Comparison of ENCODE assay signal across 12 cellular contexts in the genomic region with DNA sequence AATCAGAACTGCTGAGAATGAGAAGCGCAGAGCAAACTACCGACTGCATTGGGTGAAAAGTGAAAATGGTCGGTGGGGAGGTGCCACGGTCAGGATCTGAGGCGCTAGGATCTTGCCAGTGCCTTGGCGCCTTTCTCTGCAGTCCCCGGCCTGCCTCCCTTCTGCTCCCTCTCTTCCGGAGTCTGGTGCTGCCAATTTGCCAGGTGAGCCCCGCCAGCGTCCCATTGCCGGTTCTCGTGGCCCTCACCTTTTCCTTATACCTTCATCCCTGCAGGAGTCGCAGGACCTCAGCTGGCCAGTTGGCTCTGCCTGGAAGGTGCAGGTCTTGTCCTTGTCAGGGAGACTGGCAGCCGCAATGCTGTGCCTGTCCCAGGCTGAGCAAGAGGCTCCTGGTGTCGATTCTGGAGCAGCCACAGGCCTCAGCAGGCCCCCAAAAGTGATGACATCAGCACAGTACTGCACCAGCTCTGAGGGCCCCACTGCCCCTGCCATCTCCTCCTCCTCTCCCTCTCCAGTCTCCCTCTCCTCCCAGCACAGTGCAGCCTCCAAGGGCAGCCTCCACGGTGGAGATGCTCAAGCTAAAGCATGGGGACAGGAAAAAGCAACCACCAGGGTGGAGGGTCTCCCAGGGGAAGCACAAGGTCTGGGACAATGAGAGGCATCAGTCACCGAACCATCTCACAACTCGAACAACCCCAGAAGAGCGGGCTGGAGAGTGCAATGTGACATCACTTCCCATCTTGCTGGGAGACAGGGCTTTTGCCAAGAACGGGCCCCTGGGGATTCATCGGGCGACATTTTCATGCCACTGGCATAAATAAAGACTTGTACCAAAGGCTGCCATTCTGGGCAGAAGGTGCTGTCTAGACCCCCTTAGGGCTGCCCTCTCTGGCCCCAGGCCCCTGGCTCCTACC. TPM values are rescaled to one million over a fixed set of nuclear protein-coding genes. Genes with fewer than 3 reads are reported as not detected.
DNase-seq lines count a peak whose midpoint lies in the region; ATAC-seq, FAIRE-seq and TF ChIP-seq lines count a peak whose summit lies in the region.
"Had no signal": no experiment of that assay in that cellular context is flagged by ENCODE, and none has a peak within 500 bp of the region (broad histone marks: within the 10 kb centered on the region; RNA-seq: fewer than 3 reads in every experiment).

No MANE protein-coding gene starts in this region.

- H2BK12ac ChIP-seq in H1 (ENCODE audit: low read depth, low read length), result peak overlapping the region; percentile 12; the same call in 1 of the 2 replicates

- H2AFZ ChIP-seq in H1 (ENCODE audit: low read length) (no peak overlapping the region), smooth muscle cell (ENCODE audit: low read depth) (no peak overlapping the region)

- FAIRE-seq in H1 (lab: Jason Lieb, UNC), result no peak

- TF ChIP-seq CTCF in NB4 (IDR thresholded peaks at IDR 0.05; ENCODE audit: low read depth, low read length) (no peak), H1 (IDR thresholded peaks at IDR 0.05; ENCODE audit: control extremely low read depth in 1 of 3, insufficient read depth in 1 of 3, low read depth in 1 of 3, low read length in 3 of 3) (no peak), smooth muscle cell (IDR thresholded peaks at IDR 0.05; ENCODE audit: borderline replicate concordance, insufficient read depth, poor library complexity, severe bottlenecking) (no peak), endodermal cell (conservative IDR thresholded peaks at IDR 0.05) (no peak)

- no peak overlapping the region for H3K27ac Mint-ChIP-seq in endodermal cell
- H3K27ac Mint-ChIP-seq: activated T-helper 2 cell treated with anti-CD3 and anti-CD28 coated beads, Interferon-gamma antibody, Interleukin-2, Interleukin-4, amounts not matched to agents 10 μg/mL and 5 μg/mL and 100 μg/mL, durations not matched to agents 14 hours and 24 hours and 36 hours; CD4-positive, alpha-beta memory T cell; neural progenitor cell had no signal

- no peak overlapping the region for H4K5ac ChIP-seq in H1 (ENCODE audit: insufficient read length, low read depth, low read length)

- peaks cover 9% of the 10 kb centered on the region for H3K4me1 Mint-ChIP-seq in endodermal cell

- peaks cover 5% of the 10 kb centered on the region for H3F3A ChIP-seq in smooth muscle cell (ENCODE audit: low read depth)

- no peak for TF ChIP-seq RAD21 in H1 (IDR thresholded peaks at IDR 0.05 in 1 of 2, conservative IDR thresholded peaks at IDR 0.05 in 1 of 2; ENCODE audit: low read depth in 2 of 2, low read length in 2 of 2)

- H2BK120ac ChIP-seq in H1 (replicated peaks; ENCODE audit: low read depth, low read length), result no peak overlapping the region

- H3K79me2 ChIP-seq in H1 (ENCODE audit: control insufficient read depth in 1 of 2, insufficient read depth in 2 of 2, low read length in 2 of 2) (no peaks in the 10 kb centered on the region), smooth muscle cell (ENCODE audit: low read depth) (no peaks in the 10 kb centered on the region)

- H3K27me3 ChIP-seq in H1 (replicated peaks in 1 of 4; ENCODE audit: control insufficient read depth in 3 of 4, extremely low read depth in 1 of 4, insufficient read depth in 3 of 4, low read length in 3 of 4) (peaks cover 40 to 59% (median 55%) of the 10 kb centered on the region in 4 experiments), smooth muscle cell (ENCODE audit: low read depth) (peaks cover 31% of the 10 kb centered on the region), endodermal cell (ENCODE audit: control insufficient read depth, insufficient read depth, low read length, poor library complexity, severe bottlenecking) (peaks cover 60% of the 10 kb centered on the region)
- H3K27me3 ChIP-seq: testis had no signal

- no peak overlapping the region for H3K23ac ChIP-seq in H1 (ENCODE audit: insufficient read length)

- CTCF ChIA-PET in H1 (lab: Charles Lee; ENCODE audit: partially characterized antibody), result interaction anchor here (0.6 to 5.4 kb wide), 25 partner anchors 9 to 193 kb away, joined by 3 to 45 read pairs (median 6); no protein-coding TSS in a partner anchor

- no peak overlapping the region; a peak in 1 of 4 replicates for H3K4me2 ChIP-seq in H1 (ENCODE audit: insufficient read depth in 1 of 2, low read depth in 2 of 2, low read length in 2 of 2)
- peak overlapping the region; percentile 82 for H3K4me2 ChIP-seq in smooth muscle cell

- TF ChIP-seq EP300 in H1 (IDR thresholded peaks at IDR 0.05; ENCODE audit: borderline replicate concordance in 1 of 2, low read depth in 2 of 2, low read length in 2 of 2), result no peak

- no peak for ATAC-seq in HG03139 (IDR thresholded peaks at IDR 0.05; ENCODE audit: unreplicated experiment)

- H3K27ac ChIP-seq in H1 (ENCODE audit: low read depth, low read length) (no peak overlapping the region), smooth muscle cell (ENCODE audit: low read depth) (peak overlapping the region; percentile 91), endodermal cell (ENCODE audit: low read depth, low read length) (no peak overlapping the region)
- H3K27ac ChIP-seq: colonic mucosa, neural progenitor cell had no signal

- H4K20me1 ChIP-seq in H1 (replicated peaks in 1 of 2; ENCODE audit: control insufficient read depth in 1 of 2, insufficient read depth in 2 of 2, low read length in 2 of 2) (peaks cover 0 to 4% of the 10 kb centered on the region in 2 experiments), smooth muscle cell (ENCODE audit: low read depth) (no peaks in the 10 kb centered on the region)

- TF ChIP-seq POLR2A in NB4 (IDR thresholded peaks at IDR 0.05; ENCODE audit: extremely low read depth, insufficient read length), result no peak
- no peak for TF ChIP-seq POLR2A in H1 (IDR thresholded peaks at IDR 0.05; ENCODE audit: control extremely low read depth in 1 of 2, low read depth in 2 of 2, low read length in 2 of 2)

- no peak overlapping the region for H3K14ac ChIP-seq in H1 (ENCODE audit: insufficient read length)

- no peak overlapping the region for H3K4ac ChIP-seq in H1 (replicated peaks; ENCODE audit: insufficient read length, low read depth, low read length)

- no peaks in the 10 kb centered on the region for H3K36me3 Mint-ChIP-seq in endodermal cell (ENCODE audit: low read depth)
- H3K36me3 Mint-ChIP-seq: CD4-positive, alpha-beta memory T cell; neural progenitor cell had no signal

- peaks cover 9% of the 10 kb centered on the region; the same call in 1 of the 2 replicates for H3K23me2 ChIP-seq in H1 (ENCODE audit: low read depth, low read length)

- H3K18ac ChIP-seq in H1 (ENCODE audit: extremely low read depth, low read length), result no peak overlapping the region

- DNase-seq in DMS153 (lab: John Stamatoyannopoulos, UW), result peak; percentile 17
- DNase-seq in NB4 (ENCODE audit: low read depth), result peak; percentile 54
- no peak for DNase-seq in H1 (ENCODE audit: low read depth in 1 of 2, low spot score in 2 of 2)
- DNase-seq in smooth muscle cell (lab: John Stamatoyannopoulos, UW; ENCODE audit: unreplicated experiment), result no peak
- DNase-seq in activated effector memory CD4-positive, alpha-beta T cell treated with Interleukin-2 at 50 U/mL for 16 hours, result no peak
- no peak for DNase-seq in endodermal cell

- H2BK20ac ChIP-seq in H1 (ENCODE audit: low read length), result 0 out of 2 replicates have a peak overlapping the region, but pooled peaks have one; percentile 48

- 86% methylated on average over 22 of the region's 22 CpGs; no CpG with 5 or more reads in 1 of the 2 experiments for WGBS in H1 (ENCODE audit: extremely low coverage in 1 of 2, insufficient coverage in 1 of 2, insufficient read length in 1 of 2, insufficient replicate concordance in 2 of 2, low coverage in 1 of 2, low lambda C conversion rate in 2 of 2, missing lambda C conversion rate in 1 of 2), 2 experiments
- 92% methylated on average over 22 of the region's 22 CpGs for WGBS in smooth muscle cell (ENCODE audit: low lambda C conversion rate)
- WGBS in endodermal cell (ENCODE audit: insufficient coverage in 1 of 2, insufficient read length in 1 of 2), 2 experiments, result 87 to 92% methylated on average over 13 to 22 of the region's 22 CpGs

- peaks cover 59% of the 10 kb centered on the region for H3K27me3 Mint-ChIP-seq in endodermal cell (ENCODE audit: insufficient read depth)

- H4K8ac ChIP-seq in H1 (ENCODE audit: extremely low read depth, insufficient read depth, low read length), result no peak overlapping the region

- H3K56ac ChIP-seq in H1 (replicated peaks; ENCODE audit: insufficient read length, low read depth, low read length), result no peak overlapping the region

- H2AK5ac ChIP-seq in H1 (ENCODE audit: low read depth, low read length), result 0 out of 2 replicates have a peak overlapping the region, but pooled peaks have one; percentile 1

- H3K36me3 ChIP-seq in H1 (ENCODE audit: control insufficient read depth in 2 of 4, insufficient read depth in 4 of 4, low read length in 3 of 4) (no peaks in the 10 kb centered on the region), smooth muscle cell (ENCODE audit: low read depth) (no peaks in the 10 kb centered on the region), endodermal cell (ENCODE audit: control insufficient read depth, insufficient read depth, low read length) (no peaks in the 10 kb centered on the region)
- H3K36me3 ChIP-seq: colonic mucosa, neural progenitor cell had no signal

- H3K4me3 Mint-ChIP-seq in endodermal cell, result no peak overlapping the region

- no peak overlapping the region for H2BK5ac ChIP-seq in H1 (ENCODE audit: low read depth, low read length)

- POLR2A ChIA-PET in H1 (lab: Charles Lee; ENCODE audit: partially characterized antibody), result interaction anchor here (1.4 to 1.7 kb wide), 3 partner anchors 15 to 188 kb away, joined by 3 to 8 read pairs (median 4); no protein-coding TSS in a partner anchor

- H3K9ac ChIP-seq in H1 (replicated peaks in 1 of 4; ENCODE audit: extremely low read depth in 1 of 4, low read depth in 3 of 4, low read length in 3 of 4) (no peak overlapping the region), smooth muscle cell (ENCODE audit: low read depth) (peak overlapping the region; percentile 83), endodermal cell (ENCODE audit: extremely low read depth, low read length, poor library complexity, severe bottlenecking) (no peak overlapping the region)
- H3K9ac ChIP-seq: neural progenitor cell had no signal

- no peaks in the 10 kb centered on the region for H3K9me3 ChIP-seq in H1 (ENCODE audit: insufficient read depth in 2 of 2, low read depth in 1 of 2, low read length in 1 of 2)
- H3K9me3 ChIP-seq in smooth muscle cell (replicated peaks; ENCODE audit: low read depth), result no peaks in the 10 kb centered on the region
- H3K9me3 ChIP-seq in endodermal cell (ENCODE audit: control insufficient read depth, low read length), result no peaks in the 10 kb centered on the region
- H3K9me3 ChIP-seq: colonic mucosa, testis had no signal

- no peaks in the 10 kb centered on the region for H3K79me1 ChIP-seq in H1 (ENCODE audit: low read depth, low read length)

- H3K9me3 Mint-ChIP-seq in endodermal cell, result no peaks in the 10 kb centered on the region
- H3K9me3 Mint-ChIP-seq: activated T-helper 2 cell treated with anti-CD3 and anti-CD28 coated beads, Interferon-gamma antibody, Interleukin-2, Interleukin-4, amounts not matched to agents 10 μg/mL and 5 μg/mL and 100 μg/mL, durations not matched to agents 14 hours and 24 hours and 36 hours; CD4-positive, alpha-beta memory T cell; neural progenitor cell had no signal

- H2BK15ac ChIP-seq in H1 (ENCODE audit: low read length), result peak overlapping the region; percentile 53; the same call in 1 of the 2 replicates

- H3K4me1 ChIP-seq in H1 (replicated peaks in 1 of 4; ENCODE audit: control insufficient read depth in 3 of 4, insufficient read depth in 4 of 4, low read length in 3 of 4), result peaks cover 0 to 15% (median 7%) of the 10 kb centered on the region in 4 experiments; a peak in 6 of 7 replicates
- H3K4me1 ChIP-seq in smooth muscle cell (ENCODE audit: low read depth), result peaks cover 14% of the 10 kb centered on the region
- H3K4me1 ChIP-seq in endodermal cell (ENCODE audit: control insufficient read depth, insufficient read depth, low read length), result no peaks in the 10 kb centered on the region

- H4K91ac ChIP-seq in H1 (replicated peaks; ENCODE audit: insufficient read length, low read length), result no peak overlapping the region

- no peak overlapping the region for H3K4me3 ChIP-seq in NB4 (ENCODE audit: low read depth, low read length)
- H3K4me3 ChIP-seq in H1 (ENCODE audit: extremely low read depth in 1 of 4, insufficient read depth in 2 of 4, low read depth in 3 of 4, low read length in 4 of 4), result no peak overlapping the region
- H3K4me3 ChIP-seq in smooth muscle cell, result no peak overlapping the region
- no peak overlapping the region for H3K4me3 ChIP-seq in endodermal cell (ENCODE audit: low read length)
- H3K4me3 ChIP-seq: colonic mucosa had no signal

RNA-seq across cellular contexts. Expression of a gene that starts 37.1 kb away (rescaled TPM):
- 3.8 and 4.0 TPM in 2 replicates for total RNA-seq in H1 (2021; fragmentation: NEBNext Ultra II Directional; extraction: Animal tissue kit (Norgen Biotek cat#: 25700))
- polyA plus RNA-seq in H1 (2011; rRNA removed) (3.6 and 5.0 TPM in 2 replicates), smooth muscle cell (13.6 and 15.3 TPM in 2 replicates)
- 3.7 TPM for polyA plus RNA-seq in H1 (2011; cell fraction: cytosol; rRNA removed)
- polyA plus RNA-seq in H1 (2011; cell fraction: nucleus; rRNA removed), result 6.8 TPM
- polyA plus RNA-seq in H1 (2012, experiment 1 of 2), result 3.3 to 5.0 TPM (median 3.8 TPM) in 4 replicates
- polyA plus RNA-seq in H1 (2012, experiment 2 of 2), result 3.4 TPM
- 5.8 TPM for polyA plus RNA-seq in H1 (2013, experiment 1 of 2)
- polyA plus RNA-seq in H1 (2013, experiment 2 of 2), result 4.7 TPM
- polyA minus RNA-seq in H1 (2011; rRNA and poly(A)+ RNA removed), result 3.8 and 3.9 TPM in 2 replicates
- 3.4 TPM for polyA minus RNA-seq in H1 (2011; cell fraction: cytosol; rRNA and poly(A)+ RNA removed)
- polyA minus RNA-seq in H1 (2011; cell fraction: nucleus; rRNA and poly(A)+ RNA removed), result 3.4 TPM
- total RNA-seq in smooth muscle cell (15.1 and 17.3 TPM in 2 replicates), endodermal cell (10 to 100 TPM; 21.5 to 34.4 TPM)
- polyA plus RNA-seq in endodermal cell (2013, experiment 1 of 2), result 14.8 TPM
- 14.2 TPM for polyA plus RNA-seq in endodermal cell (2013, experiment 2 of 2)

Comparison
In these comparisons a context has a peak if more than half of its experiments do, and no peak if none do; other contexts are left out.
1. DNase-seq: peak in DMS153 (single experiment) and NB4 (single experiment); none in H1 (0 of 2), smooth muscle cell (single experiment), activated effector memory CD4-positive, alpha-beta T cell treated with Interleukin-2 at 50 U/mL for 16 hours (single experiment) and endodermal cell (single experiment).